22 cellular contexts compared by ENCODE assay signal in the genomic region with DNA sequence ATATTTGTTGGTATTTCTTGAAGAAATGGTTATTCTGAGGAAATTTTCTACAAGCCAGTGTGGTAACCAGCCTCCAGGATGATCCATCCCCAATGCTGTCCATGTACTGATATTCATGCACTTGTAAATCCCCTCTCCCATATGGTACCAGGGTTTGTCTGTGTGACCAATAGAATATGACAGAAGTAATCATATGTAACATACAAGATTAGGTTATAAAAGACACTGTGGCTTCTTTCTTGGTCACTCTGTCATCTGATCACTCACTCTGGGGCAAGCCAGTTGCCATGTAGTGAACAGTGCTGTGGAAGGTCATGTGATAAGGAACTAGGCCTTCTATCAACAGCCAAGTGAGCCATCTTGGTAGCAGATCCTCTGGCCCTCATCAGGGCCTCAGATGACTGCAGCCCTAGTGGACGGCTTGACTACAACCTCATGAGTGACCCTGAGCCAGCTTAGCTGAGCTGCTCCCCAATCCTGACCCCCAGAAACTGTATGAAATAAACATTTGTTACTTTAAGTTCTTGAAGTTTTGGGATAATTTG. TPM values are rescaled to one million over a fixed set of nuclear protein-coding genes. Genes with fewer than 3 reads are reported as not detected.
A peak's percentile ranks its signal among the peaks of the same experiment; 100 is the strongest.
DNase-seq lines count a peak whose midpoint lies in the region; ATAC-seq, FAIRE-seq and TF ChIP-seq lines count a peak whose summit lies in the region.
"Had no signal": no experiment of that assay in that cellular context is flagged by ENCODE, and none has a peak within 500 bp of the region (broad histone marks: within the 10 kb centered on the region; RNA-seq: fewer than 3 reads in every experiment).

No MANE protein-coding gene starts in this region.

- ATAC-seq in HepG2: peak; percentile 65
- ATAC-seq in right lobe of liver: no peak
- ATAC-seq in GM12878: peak; percentile 67
- no peak for ATAC-seq in HG03097 (IDR thresholded peaks at IDR 0.05; ENCODE audit: low FRiP score, unreplicated experiment)
- no peak for ATAC-seq in GM18502 (IDR thresholded peaks at IDR 0.05; ENCODE audit: poor library complexity, unreplicated experiment)

- no peak for TF ChIP-seq EP300 in HepG2 (IDR thresholded peaks at IDR 0.05; ENCODE audit: low read depth in 2 of 2, low read length in 2 of 2)
- TF ChIP-seq EP300 in HepG2 (CRISPR knock-in tag; IDR thresholded peaks at IDR 0.05; ENCODE audit: borderline replicate concordance): no peak
- no peak for TF ChIP-seq EP300 in GM12878 (IDR thresholded peaks at IDR 0.05; ENCODE audit: borderline replicate concordance in 1 of 2, control insufficient read depth in 1 of 2, low read depth in 2 of 2, low read length in 2 of 2)

- TF ChIP-seq RAD21 in HepG2 (CRISPR knock-in tag; IDR thresholded peaks at IDR 0.05): no peak
- no peak for TF ChIP-seq RAD21 in GM12878 (IDR thresholded peaks at IDR 0.05; ENCODE audit: insufficient read depth, low read depth, low read length)

- H3K27ac ChIP-seq in HepG2 (ENCODE audit: extremely low read length, insufficient read depth, low read length) (no peak overlapping the region), right lobe of liver (no peak overlapping the region), GM12878 (ENCODE audit: control insufficient read depth, insufficient read depth) (no peak overlapping the region), neuronal stem cell (replicated peaks; ENCODE audit: low read length) (no peak overlapping the region)
- H3K27ac ChIP-seq: A549, HL-60, left lung, Peyer's patch, SJSA1 had no signal

- H3K4me3 ChIP-seq in HepG2 (replicated peaks in 1 of 3; ENCODE audit: insufficient read depth in 1 of 3, low read depth in 2 of 3, low read length in 3 of 3): no peak overlapping the region
- H3K4me3 ChIP-seq in right lobe of liver: no peak overlapping the region
- no peak overlapping the region for H3K4me3 ChIP-seq in GM12878
- no peak overlapping the region for H3K4me3 ChIP-seq in neuronal stem cell (ENCODE audit: low read length in 2 of 2)
- H3K4me3 ChIP-seq: A549, left lung, Peyer's patch, sigmoid colon, SJSA1 had no signal

- POLR2A ChIA-PET in HepG2 (lab: Yijun Ruan, JAX): no interaction called here
- POLR2A ChIA-PET in GM12878 (lab: Charles Lee): no interaction called here

- RAD21 ChIA-PET in GM12878 (lab: Charles Lee; ENCODE audit: unreplicated experiment): interaction anchor here (1.5 kb wide), 1 partner anchor 12 kb away, joined by 5 read pairs; no protein-coding TSS in a partner anchor

- no peak for FAIRE-seq in HepG2 (lab: Jason Lieb, UNC)
- no peak for FAIRE-seq in GM12878 (lab: Jason Lieb, UNC)
- FAIRE-seq: A549 had no signal

- H3K36me3 ChIP-seq in HepG2 (replicated peaks in 1 of 2; ENCODE audit: control insufficient read depth in 1 of 2, insufficient read depth in 2 of 2, low read length in 2 of 2): no peaks in the 10 kb centered on the region
- no peaks in the 10 kb centered on the region for H3K36me3 ChIP-seq in right lobe of liver
- no peaks in the 10 kb centered on the region for H3K36me3 ChIP-seq in GM12878 (ENCODE audit: control insufficient read depth in 2 of 2, insufficient read depth in 2 of 2, low read length in 1 of 2)
- no peaks in the 10 kb centered on the region for H3K36me3 ChIP-seq in neuronal stem cell (replicated peaks in 1 of 2; ENCODE audit: control insufficient read depth in 2 of 2, insufficient read depth in 2 of 2, low read length in 2 of 2)
- H3K36me3 ChIP-seq: left lung, Peyer's patch, sigmoid colon, SJSA1 had no signal

- no peak overlapping the region for H2BK12ac ChIP-seq in neuronal stem cell (ENCODE audit: low read length)

- CTCF ChIA-PET in HepG2 (lab: Yijun Ruan, JAX; ENCODE audit: low intra/inter-chr PET ratio, low total read pairs) (interaction anchor here (1.7 kb wide), 1 partner anchor 621 kb away, joined by 12 read pairs; no protein-coding TSS in a partner anchor), GM12878 (lab: Yijun Ruan, JAX) (interaction anchor here (1.1 kb wide), 1 partner anchor 12 kb away, joined by 3 read pairs; no protein-coding TSS in a partner anchor)

- H3K9me3 ChIP-seq in HepG2 (ENCODE audit: low read length) (no peaks in the 10 kb centered on the region), right lobe of liver (no peaks in the 10 kb centered on the region), GM12878 (replicated peaks; ENCODE audit: control insufficient read depth, insufficient read depth, low read length) (no peaks in the 10 kb centered on the region), neuronal stem cell (replicated peaks in 1 of 2; ENCODE audit: control insufficient read depth in 2 of 2, insufficient read depth in 1 of 2, low read depth in 1 of 2, low read length in 2 of 2) (no peaks in the 10 kb centered on the region)
- H3K9me3 ChIP-seq: A549, left lung, Peyer's patch, sigmoid colon, SJSA1 had no signal

- SMC1A ChIA-PET in GM12878 (lab: Charles Lee; ENCODE audit: uncharacterized antibody, unreplicated experiment): no interaction called here

- no peak overlapping the region for H2BK120ac ChIP-seq in neuronal stem cell (ENCODE audit: low read depth, low read length)

- H3K79me2 ChIP-seq in HepG2 (ENCODE audit: insufficient read depth, low read length) (no peaks in the 10 kb centered on the region), GM12878 (ENCODE audit: control insufficient read depth, insufficient read depth, low read length) (no peaks in the 10 kb centered on the region)

- H3K4me2 ChIP-seq in HepG2 (ENCODE audit: low read depth, low read length) (peak overlapping the region; percentile 60; the same call in 1 of the 2 replicates), GM12878 (ENCODE audit: control insufficient read depth, insufficient read depth) (no peak overlapping the region), neuronal stem cell (ENCODE audit: insufficient read depth, low read length, poor library complexity, severe bottlenecking) (no peak overlapping the region)
- H3K4me2 ChIP-seq: A549 had no signal

- H4K8ac ChIP-seq in neuronal stem cell (ENCODE audit: low read depth, low read length): no peak overlapping the region

- WGBS in HepG2 (ENCODE audit: low lambda C conversion rate): 0% methylated on average over 1 of the region's 1 CpG
- no CpG with 5 or more reads among the region's 1 CpG for WGBS in right lobe of liver (ENCODE audit: insufficient coverage, low coverage, low lambda C conversion rate, missing lambda C conversion rate)
- WGBS in GM12878 (ENCODE audit: insufficient coverage, insufficient replicate concordance, low lambda C conversion rate, missing lambda C conversion rate): 83% methylated on average over 1 of the region's 1 CpG
- WGBS in neuronal stem cell (ENCODE audit: extremely low coverage in 2 of 2, insufficient read length in 2 of 2, insufficient replicate concordance in 1 of 2), 2 donors: no CpG with 5 or more reads among the region's 1 CpG

- TF ChIP-seq POLR2A in HepG2 (IDR thresholded peaks at IDR 0.05; ENCODE audit: insufficient read depth in 1 of 2, low read depth in 2 of 2, low read length in 2 of 2): no peak
- TF ChIP-seq POLR2A in right lobe of liver (IDR thresholded peaks at IDR 0.05): no peak
- TF ChIP-seq POLR2A in GM12878 (IDR thresholded peaks at IDR 0.05; ENCODE audit: low read depth, low read length): no peak

- TF ChIP-seq CTCF in HepG2 (CRISPR knock-in tag; IDR thresholded peaks at IDR 0.05) (no peak), right lobe of liver (IDR thresholded peaks at IDR 0.05) (no peak), GM12878 (IDR thresholded peaks at IDR 0.05 in 2 of 3, conservative IDR thresholded peaks at IDR 0.05 in 1 of 3; ENCODE audit: control insufficient read depth in 2 of 3, extremely low read depth in 1 of 3, insufficient read depth in 1 of 3, low read depth in 3 of 3, low read length in 3 of 3) (no peak)

- H2AK5ac ChIP-seq in neuronal stem cell (ENCODE audit: low read depth, low read length): no peak overlapping the region

- H3K9ac ChIP-seq in HepG2 (ENCODE audit: insufficient read depth, low read depth, low read length) (no peak overlapping the region), GM12878 (ENCODE audit: control insufficient read depth, insufficient read depth, low read length) (no peak overlapping the region), neuronal stem cell (ENCODE audit: low read depth, low read length, poor library complexity) (no peak overlapping the region)

- no peak overlapping the region for H3K18ac ChIP-seq in neuronal stem cell (ENCODE audit: low read length)

- in situ Hi-C loops in HepG2 (cut with HindIII; ENCODE audit: extremely low pct_ligation_motif_present, low pct_unique_long_range_greater_than_20kb): loop anchor here (10.0 to 25.0 kb wide), 3 partner anchors 301 to 619 kb away; no protein-coding TSS in a partner anchor
- in situ Hi-C loops in GM12878 (cut with MboI): loop anchor here (10.0 to 25.0 kb wide), 2 partner anchors 626 to 689 kb away; partner anchors contain the start of gene HSPA9

- H2BK15ac ChIP-seq in neuronal stem cell (ENCODE audit: low read length): no peak overlapping the region

- peak overlapping the region; percentile 31 for H2AFZ ChIP-seq in HepG2 (ENCODE audit: low read length)
- H2AFZ ChIP-seq in GM12878 (ENCODE audit: control insufficient read depth, low read depth, low read length): no peak overlapping the region
- peak overlapping the region; percentile 82 for H2AFZ ChIP-seq in neuronal stem cell (ENCODE audit: low read length)

- H4K20me1 ChIP-seq in HepG2 (ENCODE audit: insufficient read depth, low read length): no peaks in the 10 kb centered on the region
- no peaks in the 10 kb centered on the region for H4K20me1 ChIP-seq in GM12878 (ENCODE audit: control insufficient read depth, insufficient read depth)

- H3K23ac ChIP-seq in neuronal stem cell (ENCODE audit: low read depth, low read length, poor library complexity): no peak overlapping the region

- H4K91ac ChIP-seq in neuronal stem cell (ENCODE audit: low read depth, low read length, poor library complexity): no peak overlapping the region

- no TSS peak for BruUV-seq in HepG2 (replicated peaks; lab: Mats Ljungman, UMichigan)
- BruUV-seq in GM12878 (replicated peaks; lab: Mats Ljungman, UMichigan): no TSS peak

- DNase-seq in HepG2 (ENCODE audit: low spot score): no peak
- no peak for DNase-seq in right lobe of liver
- no peak for DNase-seq in GM12878 (ENCODE audit: low read depth, low spot score)
- DNase-seq in neuronal stem cell (ENCODE audit: low spot score): no peak
- no peak for DNase-seq in NCI-H1092 (lab: John Stamatoyannopoulos, UW)
- no peak for DNase-seq in activated naive CD4-positive, alpha-beta T cell (lab: John Stamatoyannopoulos, UW)
- DNase-seq: activated CD4-positive, CD25-positive, alpha-beta regulatory T cell treated with anti-CD3 and anti-CD28 coated beads, Interleukin-2, amount 50 U/mL, for 72 hours; activated CD8-positive, alpha-beta T cell treated with anti-CD3 and anti-CD28 coated beads for 36 hours; activated gamma-delta T cell; activated T-cell treated with anti-CD3 and anti-CD28 coated beads for 4 hours; COR-L47; left lung; NK-92 treated with Interleukin-12 subunit alpha and Interleukin-12 subunit beta, amount 100 ng/mL, for 24 hours; Peyer's patch; sigmoid colon; stimulated activated CD4-positive, alpha-beta T cell treated with anti-CD3 and anti-CD28 coated beads, Interleukin-15, amount 100 ng/mL, for 24 hours; T-helper 1 cell had no signal

- H2BK5ac ChIP-seq in neuronal stem cell (ENCODE audit: low read length): no peak overlapping the region

- no peak overlapping the region for H3K14ac ChIP-seq in neuronal stem cell (ENCODE audit: low read length)

- H3K79me1 ChIP-seq in neuronal stem cell (ENCODE audit: low read depth, low read length): no peaks in the 10 kb centered on the region

- intact Hi-C loops in HepG2 (cut with micrococcal nuclease; ENCODE audit: unreplicated experiment) (loop anchor here (1.0 to 10.0 kb wide), 2 partner anchors 119 to 684 kb away; no protein-coding TSS in a partner anchor), right lobe of liver (cut with DNase I) (no loop called here), GM12878 (cut with micrococcal nuclease; ENCODE audit: unreplicated experiment) (loop anchor here (5.0 to 10.0 kb wide), 3 partner anchors 171 to 799 kb away; partner anchors contain the start of gene EGR1)

- no peak overlapping the region for H3K4ac ChIP-seq in neuronal stem cell (ENCODE audit: low read length)

- H3K27me3 ChIP-seq in HepG2 (ENCODE audit: control insufficient read depth in 1 of 2, insufficient read depth in 2 of 2, low read length in 2 of 2) (no peaks in the 10 kb centered on the region), right lobe of liver (no peaks in the 10 kb centered on the region), GM12878 (replicated peaks in 1 of 2; ENCODE audit: control insufficient read depth in 2 of 2, insufficient read depth in 2 of 2, low read length in 1 of 2) (no peaks in the 10 kb centered on the region), neuronal stem cell (ENCODE audit: control insufficient read depth in 3 of 3, insufficient read depth in 3 of 3, low read depth in 1 of 3, low read length in 3 of 3) (no peaks in the 10 kb centered on the region)
- H3K27me3 ChIP-seq: left lung, Peyer's patch, sigmoid colon, SJSA1 had no signal

- H3K4me1 ChIP-seq in HepG2 (ENCODE audit: insufficient read depth, low read length): peaks cover 30% of the 10 kb centered on the region
- no peaks in the 10 kb centered on the region for H3K4me1 ChIP-seq in right lobe of liver
- H3K4me1 ChIP-seq in GM12878 (ENCODE audit: control insufficient read depth, insufficient read depth, low read length): peaks cover 8% of the 10 kb centered on the region
- peaks cover 0 to 3% of the 10 kb centered on the region in 2 donors for H3K4me1 ChIP-seq in neuronal stem cell (ENCODE audit: control insufficient read depth in 2 of 2, insufficient read depth in 1 of 2, low read depth in 1 of 2, low read length in 2 of 2)
- H3K4me1 ChIP-seq: left lung had no signal

RNA-seq across cellular contexts. Expression of gene MATR3, which starts 30.0 kb away (rescaled TPM):
- total RNA-seq in HepG2 (2016; rRNA removed; fragmentation: Illumina TruSeq; extraction: Trizol): 341 and 484 TPM in 2 replicates
- total RNA-seq in HepG2 (2016; cell fraction: cytosol; rRNA removed; fragmentation: Illumina TruSeq; extraction: Trizol; ENCODE audit: low read depth): 17.2 and 21.9 TPM in 2 replicates
- 343 and 482 TPM in 2 replicates for total RNA-seq in HepG2 (2016; cell fraction: insoluble cytoplasmic fraction; rRNA removed; fragmentation: Illumina TruSeq; extraction: Trizol)
- 53.9 and 61.4 TPM in 2 replicates for total RNA-seq in HepG2 (2016; cell fraction: membrane; rRNA removed; fragmentation: Illumina TruSeq; extraction: Trizol)
- 279 and 286 TPM in 2 replicates for total RNA-seq in HepG2 (2016; cell fraction: nucleus; rRNA removed; fragmentation: Illumina TruSeq; extraction: Trizol)
- polyA plus RNA-seq in HepG2 (2011; rRNA removed): 84.6 and 94.2 TPM in 2 replicates
- polyA plus RNA-seq in HepG2 (2011; cell fraction: cytosol; rRNA removed): 43.6 and 60.1 TPM in 2 replicates
- 57.4 and 62.8 TPM in 2 replicates for polyA plus RNA-seq in HepG2 (2011; cell fraction: nucleus; rRNA removed)
- polyA plus RNA-seq in HepG2 (2012): 171 and 221 TPM in 2 replicates
- 12.4 and 12.5 TPM in 2 replicates for polyA plus RNA-seq in HepG2 (2016; cell fraction: cytosol; fragmentation: Illumina TruSeq; extraction: Trizol; ENCODE audit: low read depth)
- polyA plus RNA-seq in HepG2 (2016; cell fraction: insoluble cytoplasmic fraction; fragmentation: Illumina TruSeq; extraction: Trizol; ENCODE audit: low read depth): 426 and 447 TPM in 2 replicates
- 40.1 and 45.7 TPM in 2 replicates for polyA plus RNA-seq in HepG2 (2016; cell fraction: membrane; fragmentation: Illumina TruSeq; extraction: Trizol; ENCODE audit: low read depth)
- polyA plus RNA-seq in HepG2 (2016; cell fraction: nucleus; fragmentation: Illumina TruSeq; extraction: Trizol; ENCODE audit: insufficient read depth, low read depth): 274 and 295 TPM in 2 replicates
- 165 and 278 TPM in 2 replicates for polyA minus RNA-seq in HepG2 (2011; rRNA and poly(A)+ RNA removed; ENCODE audit: low replicate concordance)
- polyA minus RNA-seq in HepG2 (2011; cell fraction: cytosol; rRNA and poly(A)+ RNA removed): 117 and 119 TPM in 2 replicates
- 253 and 268 TPM in 2 replicates for polyA minus RNA-seq in HepG2 (2011; cell fraction: nucleus; rRNA and poly(A)+ RNA removed)
- total RNA-seq in right lobe of liver: 10 to 100 TPM; 43.5 to 73.8 (median 65.3) TPM
- total RNA-seq in GM12878 (2013; cell fraction: nucleolus; rRNA removed): 599 and 630 TPM in 2 replicates
- total RNA-seq in GM12878 (2014; rRNA removed): 134 and 173 TPM in 2 replicates
- 394 and 401 TPM in 2 replicates for total RNA-seq in GM12878 (2014; rRNA removed; fragmentation: Illumina TruSeq; extraction: Trizol)
- 180 and 213 TPM in 2 replicates for total RNA-seq in GM12878 (2021)
- polyA plus RNA-seq in GM12878 (2011; ENCODE audit: low read depth): 70.2 TPM
- polyA plus RNA-seq in GM12878 (2011; rRNA removed): 230 and 407 TPM in 2 replicates
- polyA plus RNA-seq in GM12878 (2011; cell fraction: cytosol; rRNA removed): 102 and 125 TPM in 2 replicates
- polyA plus RNA-seq in GM12878 (2011; cell fraction: nucleus; rRNA removed): 123 and 141 TPM in 2 replicates
- polyA plus RNA-seq in GM12878 (2012): 146 and 152 TPM in 2 replicates
- polyA plus RNA-seq in GM12878 (2014; fragmentation: Illumina TruSeq; extraction: Trizol): 276 and 414 TPM in 2 replicates
- polyA plus RNA-seq in GM12878 (2014; fragmentation: Nextera tagmentation; extraction: Ambion mirVana): 100 to 1,000 TPM; 149 to 187 TPM
- polyA plus RNA-seq in GM12878 (2014; rRNA removed): 194 and 201 TPM in 2 replicates
- polyA plus RNA-seq in GM12878 (2016; fragmentation: Nextera tagmentation; extraction: Ambion mirVana): 100 to 1,000 TPM; 347 to 380 TPM
- 284 and 298 TPM in 2 replicates for polyA minus RNA-seq in GM12878 (2011; rRNA and poly(A)+ RNA removed)
- 79.1 and 117 TPM in 2 replicates for polyA minus RNA-seq in GM12878 (2011; cell fraction: cytosol; rRNA and poly(A)+ RNA removed)
- 110 and 161 TPM in 2 replicates for polyA minus RNA-seq in GM12878 (2011; cell fraction: nucleus; rRNA and poly(A)+ RNA removed)
- 252 TPM for polyA plus RNA-seq in neuronal stem cell (2013, experiment 1 of 2)
- 246 TPM for polyA plus RNA-seq in neuronal stem cell (2013, experiment 2 of 2)

Comparison
In these comparisons a context has a peak if more than half of its experiments do, and no peak if none do; other contexts are left out.
1. ATAC-seq: peak in HepG2 (single experiment) and GM12878 (single experiment); none in right lobe of liver (0 of 4), HG03097 (single experiment) and GM18502 (single experiment).
2. intact Hi-C loops: an anchor here in HepG2 (1.0 to 10.0 kb wide) and GM12878 (5.0 to 10.0 kb wide); none called in right lobe of liver.
3. Of the 75 proteins assayed by ChIP-seq in both HepG2 and GM12878: peak only in HepG2: YY1; only in GM12878: none; in both: none; in neither: 74.